14 cellular contexts compared by ENCODE assay signal in the genomic region with DNA sequence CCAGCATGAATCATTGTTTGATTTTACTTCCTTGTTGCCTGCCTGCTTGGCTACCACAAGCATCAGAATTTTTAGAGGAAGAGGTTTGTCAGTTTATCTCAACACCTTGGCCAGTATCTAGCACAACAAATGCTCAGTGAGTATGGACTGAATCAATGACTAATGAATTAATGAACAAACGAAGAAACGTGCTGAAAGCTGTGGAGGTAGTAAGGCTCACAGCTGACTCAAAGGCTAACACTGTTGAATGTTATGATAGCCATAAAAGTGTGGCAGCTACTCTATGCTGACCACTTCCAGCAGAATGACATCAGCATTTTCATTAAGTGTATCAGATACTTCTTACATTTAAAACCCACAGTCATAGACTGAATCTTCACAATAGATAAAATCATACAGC.
DNase-seq lines count a peak whose midpoint lies in the region; ATAC-seq, FAIRE-seq and TF ChIP-seq lines count a peak whose summit lies in the region.
"Had no signal": no experiment of that assay in that cellular context is flagged by ENCODE, and none has a peak within 500 bp of the region (broad histone marks: within the 10 kb centered on the region; RNA-seq: fewer than 3 reads in every experiment).

No MANE protein-coding gene starts in this region.

- no peaks in the 10 kb centered on the region for H3K9me3 ChIP-seq in HepG2 (ENCODE audit: low read length)
- no peaks in the 10 kb centered on the region for H3K9me3 ChIP-seq in right lobe of liver
- H3K9me3 ChIP-seq: tibial artery had no signal

- FAIRE-seq in HepG2 (lab: Jason Lieb, UNC) = no peak

- no TSS peak for BruUV-seq in HepG2 (replicated peaks; lab: Mats Ljungman, UMichigan)

- 5% methylated on average over 2 of the region's 2 CpGs for WGBS in HepG2 (ENCODE audit: low lambda C conversion rate)
- 9% methylated on average over 2 of the region's 2 CpGs for WGBS in right lobe of liver (ENCODE audit: insufficient coverage, low coverage, low lambda C conversion rate, missing lambda C conversion rate)

- no peaks in the 10 kb centered on the region for H3K27me3 ChIP-seq in HepG2 (ENCODE audit: control insufficient read depth in 1 of 2, insufficient read depth in 2 of 2, low read length in 2 of 2)
- H3K27me3 ChIP-seq in right lobe of liver = no peaks in the 10 kb centered on the region
- H3K27me3 ChIP-seq: tibial artery had no signal

- no peaks in the 10 kb centered on the region for H3K9me3 Mint-ChIP-seq in type B pancreatic cell
- H3K9me3 Mint-ChIP-seq: activated T-helper 2 cell treated with anti-CD3 and anti-CD28 coated beads, Interferon-gamma antibody, Interleukin-2, Interleukin-4, amounts not matched to agents 10 μg/mL and 5 μg/mL and 100 μg/mL, durations not matched to agents 14 hours and 24 hours and 36 hours had no signal

- H3K4me1 Mint-ChIP-seq in type B pancreatic cell (ENCODE audit: unreplicated experiment) = no peaks in the 10 kb centered on the region

- ATAC-seq in HepG2 (no peak), right lobe of liver (no peak), GM18502 (IDR thresholded peaks at IDR 0.05; ENCODE audit: poor library complexity, unreplicated experiment) (no peak)

- H3K4me3 Mint-ChIP-seq in type B pancreatic cell = no peak overlapping the region

- H3K36me3 Mint-ChIP-seq in type B pancreatic cell = no peaks in the 10 kb centered on the region

- POLR2A ChIA-PET in HepG2 (lab: Yijun Ruan, JAX) (no interaction called here), RWPE1 (lab: Yijun Ruan, JAX; ENCODE audit: low non-redundant PET) (no interaction called here)

- no peak for TF ChIP-seq RAD21 in HepG2 (CRISPR knock-in tag; IDR thresholded peaks at IDR 0.05)

- no peaks in the 10 kb centered on the region for H3K27me3 Mint-ChIP-seq in type B pancreatic cell

- H3K27ac ChIP-seq in HepG2 (ENCODE audit: extremely low read length, insufficient read depth, low read length) = no peak overlapping the region
- no peak overlapping the region for H3K27ac ChIP-seq in right lobe of liver
- H3K27ac ChIP-seq in RWPE1 = no peak overlapping the region
- H3K27ac ChIP-seq: tibial artery had no signal

- H3K4me2 ChIP-seq in HepG2 (ENCODE audit: low read depth, low read length) = no peak overlapping the region

- TF ChIP-seq POLR2A in HepG2 (IDR thresholded peaks at IDR 0.05; ENCODE audit: insufficient read depth in 1 of 2, low read depth in 2 of 2, low read length in 2 of 2) (no peak), right lobe of liver (IDR thresholded peaks at IDR 0.05) (no peak)

- no peak overlapping the region for H3K27ac Mint-ChIP-seq in type B pancreatic cell
- H3K27ac Mint-ChIP-seq: activated T-helper 2 cell treated with anti-CD3 and anti-CD28 coated beads, Interferon-gamma antibody, Interleukin-2, Interleukin-4, amounts not matched to agents 10 μg/mL and 5 μg/mL and 100 μg/mL, durations not matched to agents 14 hours and 24 hours and 36 hours had no signal

- H2AFZ ChIP-seq in HepG2 (ENCODE audit: low read length) = peak overlapping the region; percentile 73

- no peaks in the 10 kb centered on the region for H4K20me1 ChIP-seq in HepG2 (ENCODE audit: insufficient read depth, low read length)

- in situ Hi-C loops in HepG2 (cut with HindIII; ENCODE audit: extremely low pct_ligation_motif_present, low pct_unique_long_range_greater_than_20kb) = no loop called here

- H3K36me3 ChIP-seq in HepG2 (replicated peaks in 1 of 2; ENCODE audit: control insufficient read depth in 1 of 2, insufficient read depth in 2 of 2, low read length in 2 of 2) (no peaks in the 10 kb centered on the region), right lobe of liver (no peaks in the 10 kb centered on the region)
- H3K36me3 ChIP-seq: tibial artery had no signal

- H3K4me1 ChIP-seq in HepG2 (ENCODE audit: insufficient read depth, low read length) = no peaks in the 10 kb centered on the region
- no peaks in the 10 kb centered on the region for H3K4me1 ChIP-seq in right lobe of liver
- H3K4me1 ChIP-seq: tibial artery had no signal

- no peak overlapping the region for H3K9ac ChIP-seq in HepG2 (ENCODE audit: insufficient read depth, low read depth, low read length)

- no peak overlapping the region for H3K4me3 ChIP-seq in HepG2 (replicated peaks in 1 of 3; ENCODE audit: insufficient read depth in 1 of 3, low read depth in 2 of 3, low read length in 3 of 3)
- H3K4me3 ChIP-seq in right lobe of liver = no peak overlapping the region
- no peak overlapping the region for H3K4me3 ChIP-seq in fibroblast of villous mesenchyme (ENCODE audit: low read depth, low read length)
- H3K4me3 ChIP-seq: lung, tibial artery had no signal

- no peaks in the 10 kb centered on the region for H3K79me2 ChIP-seq in HepG2 (ENCODE audit: insufficient read depth, low read length)

- intact Hi-C loops in HepG2 (cut with micrococcal nuclease; ENCODE audit: unreplicated experiment) = no loop called here
- intact Hi-C loops in right lobe of liver (cut with DNase I) = no loop called here

- TF ChIP-seq CTCF in HepG2 (CRISPR knock-in tag; IDR thresholded peaks at IDR 0.05) (no peak), right lobe of liver (IDR thresholded peaks at IDR 0.05) (no peak), RWPE1 (conservative IDR thresholded peaks at IDR 0.05; ENCODE audit: low read depth) (no peak), fibroblast of villous mesenchyme (IDR thresholded peaks at IDR 0.05; ENCODE audit: insufficient read depth, low read depth, low read length) (no peak), type B pancreatic cell (conservative IDR thresholded peaks at IDR 0.05) (no peak)

- TF ChIP-seq EP300 in HepG2 (IDR thresholded peaks at IDR 0.05; ENCODE audit: low read depth in 2 of 2, low read length in 2 of 2) (no peak), HepG2 (CRISPR knock-in tag; IDR thresholded peaks at IDR 0.05; ENCODE audit: borderline replicate concordance) (no peak)

- CTCF ChIA-PET in HepG2 (lab: Yijun Ruan, JAX; ENCODE audit: low intra/inter-chr PET ratio, low total read pairs) (no interaction called here), RWPE1 (lab: Yijun Ruan, JAX) (no interaction called here)

- DNase-seq in HepG2 (ENCODE audit: low spot score) (no peak), right lobe of liver (no peak), RWPE1 (ENCODE audit: low spot score) (peak; percentile 2), fibroblast of villous mesenchyme (ENCODE audit: low read depth) (peak; percentile 84), DMS 273 treated with DMSO at 0.1 percent for 48 hours (lab: John Stamatoyannopoulos, UW) (no peak), type B pancreatic cell (ENCODE audit: extremely low spot score, unreplicated experiment) (no peak)
- no peak for DNase-seq in activated naive CD4-positive, alpha-beta T cell (lab: John Stamatoyannopoulos, UW)
- DNase-seq: activated CD4-positive, alpha-beta T cell treated with anti-CD3 and anti-CD28 coated beads, Interleukin-2, amount 50 U/mL, for 1 hour; NCI-H1092 treated with DMSO at 0.1 percent for 48 hours; stimulated activated CD4-positive, alpha-beta T cell treated with anti-CD3 and anti-CD28 coated beads, Interleukin-15, amount 100 ng/mL, for 24 hours; tibial artery had no signal

TF ChIP-seq in HepG2, 621 proteins besides CTCF, POLR2A, EP300 and RAD21:
- no peak for TF ChIP-seq GZF1 (CRISPR knock-in tag; IDR thresholded peaks at IDR 0.05)
- TF ChIP-seq ZFP1 (CRISPR knock-in tag; IDR thresholded peaks at IDR 0.05) = no peak
- TF ChIP-seq ZNF468 (CRISPR knock-in tag; IDR thresholded peaks at IDR 0.05) = no peak
- TF ChIP-seq ZNF431 (CRISPR knock-in tag; IDR thresholded peaks at IDR 0.05; ENCODE audit: borderline replicate concordance, low read depth) = no peak
- no peak for TF ChIP-seq NFE2L1 (CRISPR knock-in tag; IDR thresholded peaks at IDR 0.05; ENCODE audit: borderline replicate concordance)
- TF ChIP-seq RAD51 (IDR thresholded peaks at IDR 0.05; ENCODE audit: borderline replicate concordance) = no peak
- TF ChIP-seq REXO4 (CRISPR knock-in tag; IDR thresholded peaks at IDR 0.05; ENCODE audit: borderline replicate concordance) = no peak
- no peak for TF ChIP-seq SAFB2 (CRISPR knock-in tag; IDR thresholded peaks at IDR 0.05; ENCODE audit: borderline replicate concordance, low read depth)
TF ChIP-seq in HepG2: peak in this region for 0.

Comparison
In these comparisons a context has a peak if more than half of its experiments do, and no peak if none do; other contexts are left out.
1. DNase-seq: peak in RWPE1 (single experiment) and fibroblast of villous mesenchyme (single experiment); none in HepG2 (single experiment), right lobe of liver (0 of 3), activated naive CD4-positive, alpha-beta T cell (0 of 4), DMS 273 treated with DMSO at 0.1 percent for 48 hours (single experiment) and type B pancreatic cell (single experiment).